Comparison of ENCODE assay signal across 12 cellular contexts in genomic region chr13:40483601-40484000, GRCh38.
DNase-seq lines count a peak whose midpoint lies in the region; ATAC-seq lines count a peak whose summit lies in the region.
"Had no signal": no experiment of that assay in that cellular context is flagged by ENCODE, and none has a peak within 500 bp of the region (broad histone marks: within the 10 kb centered on the region; RNA-seq: fewer than 3 reads in every experiment).

No MANE protein-coding gene starts in this region.

- DNase-seq in activated T-cell treated with anti-CD3 and anti-CD28 coated beads, Interleukin-2, amount 50 U/mL, for 24 hours, result no peak
- DNase-seq in activated T-cell treated with anti-CD3 and anti-CD28 coated beads, Interleukin-2, amount 50 U/mL, for 48 hours, result no peak
- DNase-seq in NCI-H1694 treated with DMSO at 0.1 percent for 48 hours (lab: John Stamatoyannopoulos, UW) (peak; percentile 89), occipital lobe (lab: John Stamatoyannopoulos, UW) (peak; percentile 51), AG08395 (ENCODE audit: low spot score) (no peak)
- no peak for DNase-seq in activated naive CD8-positive, alpha-beta T cell treated with anti-CD3 and anti-CD28 coated beads for 36 hours
- no peak for DNase-seq in stimulated activated CD4-positive, alpha-beta T cell treated with anti-CD3 and anti-CD28 coated beads, Interleukin-4, amount 100 ng/mL, for 4 hours
- DNase-seq: gastrocnemius medialis, KG1, kidney, NCI-H1930 had no signal

- peak overlapping the region; percentile 93 for H3K27ac Mint-ChIP-seq in activated T-cell treated with anti-CD3 and anti-CD28 coated beads, Interleukin-2, amount 50 U/mL, for 24 hours
- peak overlapping the region; percentile 83 for H3K27ac Mint-ChIP-seq in activated naive CD8-positive, alpha-beta T cell treated with anti-CD3 and anti-CD28 coated beads for 36 hours

- H3K4me3 Mint-ChIP-seq in activated T-cell treated with anti-CD3 and anti-CD28 coated beads, Interleukin-2, amount 50 U/mL, for 24 hours, result no peak overlapping the region
- H3K4me3 Mint-ChIP-seq in activated naive CD8-positive, alpha-beta T cell treated with anti-CD3 and anti-CD28 coated beads for 36 hours, result no peak overlapping the region

- no peaks in the 10 kb centered on the region for H3K9me3 Mint-ChIP-seq in activated T-cell treated with anti-CD3 and anti-CD28 coated beads, Interleukin-2, amount 50 U/mL, for 24 hours
- H3K9me3 Mint-ChIP-seq in activated naive CD8-positive, alpha-beta T cell treated with anti-CD3 and anti-CD28 coated beads for 36 hours, result peaks cover 1% of the 10 kb centered on the region

- no peaks in the 10 kb centered on the region for H3K36me3 Mint-ChIP-seq in activated T-cell treated with anti-CD3 and anti-CD28 coated beads, Interleukin-2, amount 50 U/mL, for 24 hours (ENCODE audit: low read depth)
- peaks cover 33% of the 10 kb centered on the region for H3K36me3 Mint-ChIP-seq in activated naive CD8-positive, alpha-beta T cell treated with anti-CD3 and anti-CD28 coated beads for 36 hours

- peaks cover 82% of the 10 kb centered on the region for H3K4me1 Mint-ChIP-seq in activated T-cell treated with anti-CD3 and anti-CD28 coated beads, Interleukin-2, amount 50 U/mL, for 24 hours (ENCODE audit: low read depth)
- peaks cover 68% of the 10 kb centered on the region for H3K4me1 Mint-ChIP-seq in activated naive CD8-positive, alpha-beta T cell treated with anti-CD3 and anti-CD28 coated beads for 36 hours

- no peaks in the 10 kb centered on the region for H3K27me3 Mint-ChIP-seq in activated T-cell treated with anti-CD3 and anti-CD28 coated beads, Interleukin-2, amount 50 U/mL, for 24 hours
- no peaks in the 10 kb centered on the region for H3K27me3 Mint-ChIP-seq in activated naive CD8-positive, alpha-beta T cell treated with anti-CD3 and anti-CD28 coated beads for 36 hours

- ATAC-seq in GM19395 (IDR thresholded peaks at IDR 0.05; ENCODE audit: unreplicated experiment), result no peak

Comparison
In these comparisons a context has a peak if more than half of its experiments do, and no peak if none do; other contexts are left out.
1. DNase-seq: peak in NCI-H1694 treated with DMSO at 0.1 percent for 48 hours (single experiment) and occipital lobe (single experiment); none in activated T-cell treated with anti-CD3 and anti-CD28 coated beads, Interleukin-2, amount 50 U/mL, for 24 hours (single experiment), activated T-cell treated with anti-CD3 and anti-CD28 coated beads, Interleukin-2, amount 50 U/mL, for 48 hours (0 of 2), activated naive CD8-positive, alpha-beta T cell treated with anti-CD3 and anti-CD28 coated beads for 36 hours (single experiment), AG08395 (single experiment) and stimulated activated CD4-positive, alpha-beta T cell treated with anti-CD3 and anti-CD28 coated beads, Interleukin-4, amount 100 ng/mL, for 4 hours (0 of 2).